Comparison of ENCODE assay signal across 26 cellular contexts in genomic region chr15:61736792-61737191, GRCh38.
"Had no signal": no experiment of that assay in that cellular context is flagged by ENCODE, and none has a peak within 500 bp of the region (broad histone marks: within the 10 kb centered on the region; RNA-seq: fewer than 3 reads in every experiment).

No MANE protein-coding gene starts in this region.

- H3K4me3 ChIP-seq: body of pancreas, colonic mucosa, gastroesophageal sphincter, hepatocyte, pancreas, prostate gland, thyroid gland, upper lobe of left lung, vagina had no signal

- ATAC-seq: activated CD4-positive, alpha-beta T cell treated with anti-CD3 and anti-CD28 coated beads for 36 hours; activated CD8-positive, alpha-beta T cell treated with anti-CD3 and anti-CD28 coated beads, Interleukin-2, amount 10 ng/mL, durations not matched to agents 7 days and 5 days; activated naive CD4-positive, alpha-beta T cell treated with anti-CD3 and anti-CD28 coated beads, Interleukin-2, amount 50 U/mL, for 72 hours; activated T-cell treated with anti-CD3 and anti-CD28 coated beads, Interleukin-2, amount 50 U/mL, for 72 hours; body of pancreas; gastroesophageal sphincter; naive thymus-derived CD4-positive, alpha-beta T cell; pancreas; sciatic nerve; stimulated activated effector memory CD8-positive, alpha-beta T cell treated with anti-CD3 and anti-CD28 coated beads, Interleukin-12 subunit alpha, Interleukin-12 subunit beta, amount 100 ng/mL, for 72 hours; stimulated activated naive CD8-positive, alpha-beta T cell treated with anti-CD3 and anti-CD28 coated beads, Interleukin-15, amount 100 ng/mL, for 72 hours had no signal

- DNase-seq: activated CD4-positive, alpha-beta T cell treated with anti-CD3 and anti-CD28 coated beads for 36 hours; activated CD4-positive, CD25-positive, alpha-beta regulatory T cell; activated CD8-positive, alpha-beta T cell treated with anti-CD3 and anti-CD28 coated beads, Interleukin-2, amount 10 ng/mL, durations not matched to agents 7 days and 5 days; activated naive CD4-positive, alpha-beta T cell; activated T-cell treated with anti-CD3 and anti-CD28 coated beads for 4 hours; activated T-cell treated with anti-CD3 and anti-CD28 coated beads, Interleukin-2, amount 50 U/mL, for 72 hours; anterior cingulate cortex; body of pancreas; colonic mucosa; effector CD8-positive, alpha-beta T cell; islet precursor cell; naive thymus-derived CD4-positive, alpha-beta T cell; pancreas; retina; small intestine; stimulated activated CD4-positive, alpha-beta T cell treated with anti-CD3 and anti-CD28 coated beads, Interleukin-4, amount 100 ng/mL, for 24 hours; stimulated activated naive CD8-positive, alpha-beta T cell treated with anti-CD3 and anti-CD28 coated beads, Interleukin-15, amount 100 ng/mL, for 72 hours; thyroid gland; upper lobe of left lung had no signal
